36 cellular contexts compared by ENCODE assay signal in the genomic region with DNA sequence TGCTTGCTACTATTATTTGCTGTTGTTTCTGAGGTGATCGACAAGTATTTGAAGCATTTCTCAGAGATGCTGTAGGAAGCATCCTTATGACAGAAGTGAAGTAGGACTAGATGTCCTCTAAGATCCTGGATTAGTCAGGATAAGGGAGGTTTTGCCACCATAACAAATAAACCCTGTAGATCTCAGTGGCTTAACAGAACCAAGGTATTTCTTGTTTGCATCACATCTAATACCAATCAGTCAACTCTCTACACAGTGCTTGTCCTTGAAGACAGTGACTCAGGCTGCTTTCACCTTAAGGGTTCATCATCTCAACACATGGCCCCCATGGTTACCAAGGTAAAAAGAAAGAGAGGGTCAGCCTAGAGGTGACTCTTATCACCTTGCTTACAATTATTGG.
DNase-seq lines count a peak whose midpoint lies in the region; ATAC-seq, FAIRE-seq and TF ChIP-seq lines count a peak whose summit lies in the region.
"Had no signal": no experiment of that assay in that cellular context is flagged by ENCODE, and none has a peak within 500 bp of the region (broad histone marks: within the 10 kb centered on the region; RNA-seq: fewer than 3 reads in every experiment).

No MANE protein-coding gene starts in this region.

- H3K9me3 Mint-ChIP-seq in stimulated activated effector memory CD8-positive, alpha-beta T cell treated with anti-CD3 and anti-CD28 coated beads, Interleukin-12 subunit alpha, Interleukin-12 subunit beta, amount 100 ng/mL, for 72 hours, result no peaks in the 10 kb centered on the region
- H3K9me3 Mint-ChIP-seq: CD4-positive, alpha-beta T cell; CD8-positive, alpha-beta memory T cell; CD8-positive, alpha-beta T cell had no signal

- H3K9me3 ChIP-seq in HepG2 (ENCODE audit: low read length) (peaks cover 10% of the 10 kb centered on the region), right lobe of liver (no peaks in the 10 kb centered on the region), A549 (peaks cover 6% of the 10 kb centered on the region; the same call in 1 of the 3 replicates), osteoblast (ENCODE audit: low read depth, low read length) (no peaks in the 10 kb centered on the region)
- H3K9me3 ChIP-seq: BE2C; BLaER1; BLaER1 treated with 17β-estradiol and CSF1 and Interleukin-3, amounts not matched to agents 10 nM and 100 nM; Caco-2 had no signal

- H3K27me3 ChIP-seq in HepG2 (ENCODE audit: control insufficient read depth in 1 of 2, insufficient read depth in 2 of 2, low read length in 2 of 2) (no peaks in the 10 kb centered on the region), right lobe of liver (no peaks in the 10 kb centered on the region), osteoblast (ENCODE audit: insufficient read depth, low read length) (no peaks in the 10 kb centered on the region)
- H3K27me3 ChIP-seq: BLaER1; BLaER1 treated with 17β-estradiol and CSF1 and Interleukin-3, amounts not matched to agents 10 nM and 100 nM had no signal

- in situ Hi-C loops in HepG2 (cut with HindIII; ENCODE audit: extremely low pct_ligation_motif_present, low pct_unique_long_range_greater_than_20kb), result no loop called here

- CTCF ChIA-PET in HepG2 (lab: Yijun Ruan, JAX; ENCODE audit: low intra/inter-chr PET ratio, low total read pairs), result no interaction called here
- CTCF ChIA-PET in A549 (lab: Yijun Ruan, JAX), result no interaction called here

- H3K27ac ChIP-seq in HepG2 (ENCODE audit: extremely low read length, insufficient read depth, low read length) (no peak overlapping the region), right lobe of liver (no peak overlapping the region), A549 (no peak overlapping the region), osteoblast (ENCODE audit: low read depth, low read length) (no peak overlapping the region)
- H3K27ac ChIP-seq: 22Rv1; BLaER1; BLaER1 treated with 17β-estradiol and CSF1 and Interleukin-3, amounts not matched to agents 10 nM and 100 nM; C4-2B had no signal

- ATAC-seq in HepG2, result no peak
- no peak for ATAC-seq in right lobe of liver
- ATAC-seq in A549, result no peak
- peak; percentile 31 for ATAC-seq in stimulated activated effector memory CD8-positive, alpha-beta T cell treated with anti-CD3 and anti-CD28 coated beads, Interleukin-12 subunit alpha, Interleukin-12 subunit beta, amount 100 ng/mL, for 72 hours
- ATAC-seq in HG02642 (IDR thresholded peaks at IDR 0.05; ENCODE audit: poor library complexity, unreplicated experiment), result no peak
- ATAC-seq: CD8-positive, alpha-beta T cell had no signal

- no peak for FAIRE-seq in HepG2 (lab: Jason Lieb, UNC)
- peak; percentile 43 for FAIRE-seq in A549 (lab: Jason Lieb, UNC)
- FAIRE-seq: A204.1, D721Med had no signal

- no peak for DNase-seq in HepG2 (ENCODE audit: low spot score)
- DNase-seq in right lobe of liver, result no peak
- no peak for DNase-seq in A549 (ENCODE audit: low read depth in 1 of 2, low spot score in 1 of 2)
- peak; percentile 56 for DNase-seq in osteoblast (ENCODE audit: insufficient read length, low spot score, missing footprints)
- no peak for DNase-seq in stimulated activated effector memory CD8-positive, alpha-beta T cell treated with anti-CD3 and anti-CD28 coated beads, Interleukin-12 subunit alpha, Interleukin-12 subunit beta, amount 100 ng/mL, for 72 hours (ENCODE audit: low spot score in 2 of 2)
- DNase-seq in stimulated activated CD4-positive, alpha-beta T cell treated with anti-CD3 and anti-CD28 coated beads, Interleukin-4, amount 100 ng/mL, for 1 hour, result no peak
- DNase-seq in NCI-H2081 treated with DMSO at 0.1 percent for 48 hours (lab: John Stamatoyannopoulos, UW), result no peak
- DNase-seq: 8988T; ACHN; AML-193; BE2C; C1 segment of cervical spinal cord; Caco-2; Calu3; CD4-positive, alpha-beta memory T cell; CD4-positive, alpha-beta T cell; CD4-positive, CD25-positive, alpha-beta regulatory T cell; CD8-positive, alpha-beta memory T cell; CD8-positive, alpha-beta T cell; COR-L47; DMS 273 treated with DMSO at 0.1 percent for 48 hours; DMS153; DMS53; DMS79; DMS79 treated with DMSO at 0.1 percent for 48 hours; DND-41; EL had no signal

- H2AFZ ChIP-seq in HepG2 (ENCODE audit: low read length), result no peak overlapping the region
- no peak overlapping the region for H2AFZ ChIP-seq in osteoblast (ENCODE audit: low read length)

- TSS peak; percentile 2 for BruUV-seq in HepG2 (replicated peaks; lab: Mats Ljungman, UMichigan)

- H3K4me2 ChIP-seq in HepG2 (ENCODE audit: low read depth, low read length), result no peak overlapping the region
- H3K4me2 ChIP-seq in A549, result no peak overlapping the region
- H3K4me2 ChIP-seq in osteoblast (ENCODE audit: insufficient read depth, low read length), result no peak overlapping the region
- H3K4me2 ChIP-seq: BLaER1; BLaER1 treated with 17β-estradiol and CSF1 and Interleukin-3, amounts not matched to agents 10 nM and 100 nM had no signal

- TF ChIP-seq POLR2A in HepG2 (IDR thresholded peaks at IDR 0.05; ENCODE audit: insufficient read depth in 1 of 2, low read depth in 2 of 2, low read length in 2 of 2) (no peak), right lobe of liver (IDR thresholded peaks at IDR 0.05) (no peak), A549 (IDR thresholded peaks at IDR 0.05; ENCODE audit: low read length) (no peak)

- H3K4me3 Mint-ChIP-seq in stimulated activated effector memory CD8-positive, alpha-beta T cell treated with anti-CD3 and anti-CD28 coated beads, Interleukin-12 subunit alpha, Interleukin-12 subunit beta, amount 100 ng/mL, for 72 hours, result no peak overlapping the region
- H3K4me3 Mint-ChIP-seq: B cell; CD14-positive monocyte; CD4-positive, alpha-beta memory T cell; CD4-positive, alpha-beta T cell; CD4-positive, CD25-positive, alpha-beta regulatory T cell; CD8-positive, alpha-beta memory T cell; CD8-positive, alpha-beta T cell had no signal

- no peaks in the 10 kb centered on the region for H3K4me1 Mint-ChIP-seq in stimulated activated effector memory CD8-positive, alpha-beta T cell treated with anti-CD3 and anti-CD28 coated beads, Interleukin-12 subunit alpha, Interleukin-12 subunit beta, amount 100 ng/mL, for 72 hours
- H3K4me1 Mint-ChIP-seq: B cell; CD4-positive, CD25-positive, alpha-beta regulatory T cell had no signal

- 97% methylated on average over 1 of the region's 1 CpG for WGBS in HepG2 (ENCODE audit: low lambda C conversion rate)
- 100% methylated on average over 1 of the region's 1 CpG for WGBS in right lobe of liver (ENCODE audit: insufficient coverage, low coverage, low lambda C conversion rate, missing lambda C conversion rate)
- WGBS in A549 (ENCODE audit: missing lambda C conversion rate), result 33% methylated on average over 1 of the region's 1 CpG

- no peaks in the 10 kb centered on the region for H3K36me3 Mint-ChIP-seq in stimulated activated effector memory CD8-positive, alpha-beta T cell treated with anti-CD3 and anti-CD28 coated beads, Interleukin-12 subunit alpha, Interleukin-12 subunit beta, amount 100 ng/mL, for 72 hours
- H3K36me3 Mint-ChIP-seq: CD14-positive monocyte; CD4-positive, alpha-beta memory T cell; CD4-positive, CD25-positive, alpha-beta regulatory T cell; CD8-positive, alpha-beta T cell had no signal

- intact Hi-C loops in HepG2 (cut with micrococcal nuclease; ENCODE audit: unreplicated experiment), result no loop called here
- intact Hi-C loops in right lobe of liver (cut with DNase I), result loop anchor here in 1 of 2 donors (10.0 kb wide), 1 partner anchor 167 kb away; no protein-coding TSS in a partner anchor

- TF ChIP-seq CTCF in HepG2 (CRISPR knock-in tag; IDR thresholded peaks at IDR 0.05), result no peak
- no peak for TF ChIP-seq CTCF in right lobe of liver (IDR thresholded peaks at IDR 0.05)
- TF ChIP-seq CTCF in A549 (IDR thresholded peaks at IDR 0.05), result no peak
- TF ChIP-seq CTCF in osteoblast (IDR thresholded peaks at IDR 0.05; ENCODE audit: extremely low read depth, low read depth, low read length), result no peak

- TF ChIP-seq EP300 in HepG2 (IDR thresholded peaks at IDR 0.05; ENCODE audit: low read depth in 2 of 2, low read length in 2 of 2), result no peak
- no peak for TF ChIP-seq EP300 in HepG2 (CRISPR knock-in tag; IDR thresholded peaks at IDR 0.05; ENCODE audit: borderline replicate concordance)
- no peak for TF ChIP-seq EP300 in A549 (IDR thresholded peaks at IDR 0.05)

- no peak overlapping the region for H3K27ac Mint-ChIP-seq in stimulated activated effector memory CD8-positive, alpha-beta T cell treated with anti-CD3 and anti-CD28 coated beads, Interleukin-12 subunit alpha, Interleukin-12 subunit beta, amount 100 ng/mL, for 72 hours
- H3K27ac Mint-ChIP-seq: B cell; CD14-positive monocyte; CD4-positive, alpha-beta memory T cell; CD4-positive, alpha-beta T cell; CD4-positive, CD25-positive, alpha-beta regulatory T cell; CD8-positive, alpha-beta memory T cell; CD8-positive, alpha-beta T cell had no signal

- no peaks in the 10 kb centered on the region for H4K20me1 ChIP-seq in HepG2 (ENCODE audit: insufficient read depth, low read length)
- no peaks in the 10 kb centered on the region for H4K20me1 ChIP-seq in osteoblast (ENCODE audit: insufficient read depth, low read length)
- H4K20me1 ChIP-seq: BLaER1 had no signal

- POLR2A ChIA-PET in HepG2 (lab: Yijun Ruan, JAX) (no interaction called here), A549 (lab: Yijun Ruan, JAX) (no interaction called here)

- H3K4me3 ChIP-seq in HepG2 (replicated peaks in 1 of 3; ENCODE audit: insufficient read depth in 1 of 3, low read depth in 2 of 3, low read length in 3 of 3), result no peak overlapping the region
- no peak overlapping the region for H3K4me3 ChIP-seq in right lobe of liver
- no peak overlapping the region for H3K4me3 ChIP-seq in A549
- no peak overlapping the region for H3K4me3 ChIP-seq in osteoblast (ENCODE audit: insufficient read depth, low read length)
- H3K4me3 ChIP-seq: BLaER1; BLaER1 treated with 17β-estradiol and CSF1 and Interleukin-3, amounts not matched to agents 10 nM and 100 nM had no signal

- TF ChIP-seq RAD21 in HepG2 (CRISPR knock-in tag; IDR thresholded peaks at IDR 0.05) (no peak), A549 (conservative IDR thresholded peaks at IDR 0.05 in 1 of 2, IDR thresholded peaks at IDR 0.05 in 1 of 2) (no peak)

- H3K9ac ChIP-seq in HepG2 (ENCODE audit: insufficient read depth, low read depth, low read length), result no peak overlapping the region
- H3K9ac ChIP-seq: BLaER1; BLaER1 treated with 17β-estradiol and CSF1 and Interleukin-3, amounts not matched to agents 10 nM and 100 nM had no signal

- H3K36me3 ChIP-seq in HepG2 (replicated peaks in 1 of 2; ENCODE audit: control insufficient read depth in 1 of 2, insufficient read depth in 2 of 2, low read length in 2 of 2), result peaks cover 45 to 82% of the 10 kb centered on the region in 2 experiments
- H3K36me3 ChIP-seq in right lobe of liver, result peaks cover 0 to 8% (median 3%) of the 10 kb centered on the region in 4 donors
- H3K36me3 ChIP-seq in osteoblast (ENCODE audit: insufficient read depth, low read length), result no peaks in the 10 kb centered on the region
- H3K36me3 ChIP-seq: BE2C; BLaER1; BLaER1 treated with 17β-estradiol and CSF1 and Interleukin-3, amounts not matched to agents 10 nM and 100 nM had no signal

- H3K79me2 ChIP-seq in HepG2 (ENCODE audit: insufficient read depth, low read length) (no peaks in the 10 kb centered on the region), osteoblast (ENCODE audit: insufficient read depth, low read length) (no peaks in the 10 kb centered on the region)

- H3K4me1 ChIP-seq in HepG2 (ENCODE audit: insufficient read depth, low read length) (peaks cover 22% of the 10 kb centered on the region), right lobe of liver (no peaks in the 10 kb centered on the region), A549 (no peaks in the 10 kb centered on the region), osteoblast (ENCODE audit: insufficient read depth, low read length) (no peaks in the 10 kb centered on the region)
- H3K4me1 ChIP-seq: BE2C, Caco-2 had no signal
